18 cellular contexts compared by ENCODE assay signal in the genomic region with DNA sequence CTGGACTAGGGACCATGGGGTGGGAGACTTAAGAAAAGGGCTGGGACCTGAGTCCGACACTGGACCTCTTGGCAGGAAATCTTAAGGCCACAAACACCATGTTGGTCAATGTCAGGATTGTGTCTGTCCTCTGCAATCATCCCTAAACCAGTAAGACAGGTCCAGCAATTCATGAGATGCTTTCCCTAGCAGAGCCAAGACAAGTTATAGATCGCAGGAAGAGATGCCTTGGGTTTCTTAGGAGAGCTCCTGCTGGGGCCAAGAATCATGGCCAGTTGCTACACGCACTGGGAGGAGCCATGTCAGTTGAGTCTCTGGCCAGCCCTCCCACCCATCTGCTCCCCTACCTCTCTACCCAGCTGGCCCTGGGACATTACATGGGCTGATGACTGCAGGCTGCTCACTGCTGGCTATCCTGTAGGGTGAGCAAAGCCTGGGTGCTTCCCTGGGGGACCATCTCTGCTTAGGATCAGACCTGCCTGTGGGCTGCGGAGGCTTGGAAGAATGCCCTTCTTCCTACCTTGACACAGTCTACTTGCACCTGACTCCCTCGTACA. TPM values are rescaled to one million over a fixed set of nuclear protein-coding genes. Genes with fewer than 3 reads are reported as not detected.
DNase-seq lines count a peak whose midpoint lies in the region; ATAC-seq and TF ChIP-seq lines count a peak whose summit lies in the region.
"Had no signal": no experiment of that assay in that cellular context is flagged by ENCODE, and none has a peak within 500 bp of the region (broad histone marks: within the 10 kb centered on the region; RNA-seq: fewer than 3 reads in every experiment).

No MANE protein-coding gene starts in this region.

- no peak overlapping the region for H3K4me3 ChIP-seq in epithelial cell of esophagus (ENCODE audit: low read length)
- H3K4me3 ChIP-seq in sigmoid colon: no peak overlapping the region
- H3K4me3 ChIP-seq: Peyer's patch had no signal

- no peaks in the 10 kb centered on the region for H3K27me3 ChIP-seq in sigmoid colon
- H3K27me3 ChIP-seq: BE2C, Peyer's patch had no signal

- TF ChIP-seq CTCF in epithelial cell of esophagus (IDR thresholded peaks at IDR 0.05; ENCODE audit: insufficient read depth, low read depth, low read length, missing control alignments) (no peak), sigmoid colon (IDR thresholded peaks at IDR 0.05) (no peak)

- no peaks in the 10 kb centered on the region for H3K36me3 ChIP-seq in sigmoid colon
- H3K36me3 ChIP-seq: BE2C, Peyer's patch had no signal

- no peak overlapping the region for H3K27ac ChIP-seq in sigmoid colon
- H3K27ac ChIP-seq: Peyer's patch had no signal

- WGBS in sigmoid colon, 2 donors: 91 to 95% methylated on average over 5 of the region's 5 CpGs

- no peaks in the 10 kb centered on the region for H3K9me3 ChIP-seq in sigmoid colon
- H3K9me3 ChIP-seq: BE2C, Peyer's patch had no signal

- intact Hi-C loops in sigmoid colon (cut with DNase I): no loop called here

- DNase-seq in NCI-H1694 (lab: John Stamatoyannopoulos, UW): peak; percentile 30
- DNase-seq in NCI-H69 (lab: John Stamatoyannopoulos, UW): peak; percentile 24
- DNase-seq in epithelial cell of esophagus (ENCODE audit: low read depth): peak; percentile 70
- peak; percentile 32 for DNase-seq in sigmoid colon
- no peak for DNase-seq in OCI-M1 (lab: John Stamatoyannopoulos, UW)
- no peak for DNase-seq in iPS-NIHi11 (ENCODE audit: low spot score)
- DNase-seq: BE2C; CD8-positive, alpha-beta T cell; EL; HFFc6; MV-4-11; NCI-H1436 treated with DMSO at 0.1 percent for 48 hours; NCI-H345; NCI-H748 treated with DMSO at 0.1 percent for 48 hours; Right ventricle myocardium superior had no signal

- ATAC-seq in HG03457 (IDR thresholded peaks at IDR 0.05; ENCODE audit: unreplicated experiment): no peak
- ATAC-seq: CD8-positive, alpha-beta T cell had no signal

- no peaks in the 10 kb centered on the region for H3K4me1 ChIP-seq in sigmoid colon
- H3K4me1 ChIP-seq: BE2C had no signal

- TF ChIP-seq POLR2A in sigmoid colon (IDR thresholded peaks at IDR 0.05): no peak

- TF ChIP-seq EP300 in sigmoid colon (IDR thresholded peaks at IDR 0.05): no peak

RNA-seq across cellular contexts. Expression of a gene that starts 14.2 kb away (rescaled TPM):
- 1 to 10 TPM; 2.0 to 8.0 (median 2.9) TPM for total RNA-seq in sigmoid colon
- 10 to 100 TPM; 10.8 to 25.3 (median 12.3) TPM for polyA plus RNA-seq in sigmoid colon

RNA-seq across cellular contexts. Expression of a gene that starts 52.8 kb away (rescaled TPM):
- total RNA-seq in sigmoid colon: 10 to 100 TPM; 15.2 to 32.9 (median 24.4) TPM
- polyA plus RNA-seq in sigmoid colon: 10 to 100 TPM in 1 of 3 donors, 1 to 10 TPM in 2; 8.4 to 14.1 (median 9.9) TPM

RNA-seq across cellular contexts. Expression of a gene that starts 58.8 kb away (rescaled TPM):
- total RNA-seq in sigmoid colon: 10 to 100 TPM in 1 of 4 donors, 1 to 10 TPM in 3; 5.6 to 16.4 (median 6.1) TPM
- 1 to 10 TPM; 1.2 to 8.0 (median 4.4) TPM for polyA plus RNA-seq in sigmoid colon
- total RNA-seq: LHCN-M2 had no signal

Comparison
In these comparisons a context has a peak if more than half of its experiments do, and no peak if none do; other contexts are left out.
1. DNase-seq: peak in NCI-H1694 (single experiment), NCI-H69 (single experiment), epithelial cell of esophagus (single experiment) and sigmoid colon (single experiment); none in OCI-M1 (single experiment) and iPS-NIHi11 (single experiment).